1 cellular context compared by ENCODE assay signal in genomic region chr14:39228044-39228443, GRCh38.
TF ChIP-seq lines count a peak whose summit lies in the region.

No MANE protein-coding gene starts in this region.

TF ChIP-seq in HepG2, 621 proteins besides CTCF, POLR2A, EP300 and RAD21:
- TF ChIP-seq CSRNP2 (CRISPR knock-in tag; conservative IDR thresholded peaks at IDR 0.05; ENCODE audit: low read depth) (0 out of 2 replicates have a peak, but pooled peaks have one; percentile 33), KAT8 (CRISPR knock-in tag; IDR thresholded peaks at IDR 0.05) (no peak), PTBP1 (IDR thresholded peaks at IDR 0.05; ENCODE audit: low read depth, low read length, poor library complexity, severe bottlenecking) (no peak), HOXA9 (CRISPR knock-in tag; IDR thresholded peaks at IDR 0.05; ENCODE audit: borderline replicate concordance) (peak; percentile 56; the same call in 1 of the 2 replicates)
TF ChIP-seq in HepG2: peak in this region for 2.
